ENCODE assay signal across 8 cellular contexts in the genomic region with DNA sequence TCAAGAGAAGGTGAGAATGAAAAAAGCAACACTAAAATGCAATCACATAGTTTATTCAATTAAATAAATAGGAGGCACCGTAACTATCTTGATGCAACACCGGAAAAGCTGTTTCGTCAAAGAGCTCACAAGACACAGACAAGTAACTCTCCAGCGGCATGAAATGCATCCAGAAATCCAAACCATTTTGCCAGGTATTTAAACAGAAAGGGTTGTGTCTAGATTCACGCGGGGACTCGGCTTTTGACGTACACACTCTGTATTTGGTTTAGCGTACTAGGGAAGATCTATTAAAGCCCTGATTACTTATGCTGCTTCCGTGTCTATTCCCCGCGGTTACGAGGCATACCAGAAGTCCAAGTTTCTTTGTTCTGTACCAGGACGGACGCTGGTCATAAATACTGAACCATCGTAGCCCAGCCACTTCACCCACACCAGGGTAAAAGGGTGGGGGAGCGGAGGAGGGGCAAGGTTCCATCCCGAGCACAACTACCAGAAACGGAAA. TPM values are rescaled to one million over a fixed set of nuclear protein-coding genes. Genes with fewer than 3 reads are reported as not detected.
DNase-seq lines count a peak whose midpoint lies in the region; ATAC-seq and TF ChIP-seq lines count a peak whose summit lies in the region.

No MANE protein-coding gene starts in this region.

- no peaks in the 10 kb centered on the region for H3K27me3 Mint-ChIP-seq in activated CD4-positive, alpha-beta T cell treated with anti-CD3 and anti-CD28 coated beads for 36 hours

- POLR2A ChIA-PET in activated CD4-positive, alpha-beta T cell treated with anti-CD3 and anti-CD28 coated beads for 36 hours (lab: Charles Lee), result interaction anchor here (0.7 to 1.2 kb wide), 2 partner anchors 26 to 31 kb away, joined by 3 to 6 read pairs; partner anchors contain the start of gene GTF2A2

- H3K9me3 ChIP-seq in SJCRH30 (replicated peaks) (no peaks in the 10 kb centered on the region), right lobe of liver (no peaks in the 10 kb centered on the region), thymus (ENCODE audit: control insufficient read depth) (no peaks in the 10 kb centered on the region)

- intact Hi-C loops in activated CD4-positive, alpha-beta T cell treated with anti-CD3 and anti-CD28 coated beads for 36 hours (cut with DNase I, micrococcal nuclease), result loop anchor here (1.0 to 5.0 kb wide), 5 partner anchors 98 to 894 kb away; partner anchors contain the start of gene ICE2 (in 1 of the 2)
- intact Hi-C loops in right lobe of liver (cut with DNase I), result no loop called here

- 0% methylated on average over 15 of the region's 19 CpGs for WGBS in right lobe of liver (ENCODE audit: insufficient coverage, low coverage, low lambda C conversion rate, missing lambda C conversion rate)
- WGBS in thymus, result under 1% methylated on average over 19 of the region's 19 CpGs

- H3K27ac Mint-ChIP-seq in activated CD4-positive, alpha-beta T cell treated with anti-CD3 and anti-CD28 coated beads for 36 hours, result peak overlapping the region; percentile 98

- H3K27me3 ChIP-seq in SJCRH30 (no peaks in the 10 kb centered on the region), right lobe of liver (no peaks in the 10 kb centered on the region), thymus (ENCODE audit: control insufficient read depth, insufficient read depth) (no peaks in the 10 kb centered on the region)

- peaks cover 26% of the 10 kb centered on the region for H3K36me3 Mint-ChIP-seq in activated CD4-positive, alpha-beta T cell treated with anti-CD3 and anti-CD28 coated beads for 36 hours (ENCODE audit: low read depth)

- peak; percentile 65 for TF ChIP-seq POLR2A in right lobe of liver (IDR thresholded peaks at IDR 0.05)

- peak overlapping the region; percentile 96 for H3K27ac ChIP-seq in SJCRH30
- H3K27ac ChIP-seq in cingulate gyrus (ENCODE audit: low read depth, low read length), result peak overlapping the region; percentile 92
- H3K27ac ChIP-seq in right lobe of liver, result peak overlapping the region; percentile 99 to 100 (median 100)
- peak overlapping the region; percentile 99 for H3K27ac ChIP-seq in thymus (ENCODE audit: low read depth)

- ATAC-seq in activated CD4-positive, alpha-beta T cell treated with anti-CD3 and anti-CD28 coated beads for 36 hours, result no peak
- peak; percentile 1 for ATAC-seq in HG03045 (IDR thresholded peaks at IDR 0.05; ENCODE audit: unreplicated experiment)
- peak; percentile 0 to 8 (median 4) for ATAC-seq in right lobe of liver

- TF ChIP-seq CTCF in right lobe of liver (IDR thresholded peaks at IDR 0.05), result no peak

- peak overlapping the region; percentile 99 for H3K4me3 ChIP-seq in SJCRH30
- peak overlapping the region; percentile 89 to 96 (median 95) for H3K4me3 ChIP-seq in right lobe of liver
- H3K4me3 ChIP-seq in thymus (ENCODE audit: low read length), result peak overlapping the region; percentile 81

- peak; percentile 25 for DNase-seq in activated CD4-positive, alpha-beta T cell treated with anti-CD3 and anti-CD28 coated beads for 36 hours
- no peak for DNase-seq in activated CD4-positive, alpha-beta T cell treated with anti-CD3 and anti-CD28 coated beads, Interleukin-2, amount 50 U/mL, for 4 hours
- no peak for DNase-seq in SJCRH30
- DNase-seq in right lobe of liver, result peak in 1 of 3 donors; percentile 56
- DNase-seq in SHP77 treated with DMSO at 0.1 percent for 48 hours (lab: John Stamatoyannopoulos, UW), result no peak

- H3K4me1 ChIP-seq in SJCRH30 (no peaks in the 10 kb centered on the region), right lobe of liver (peaks cover 0 to 55% (median 16%) of the 10 kb centered on the region in 4 donors), thymus (ENCODE audit: control insufficient read depth, insufficient read depth, low read length) (peaks cover 18% of the 10 kb centered on the region)

- CTCF ChIA-PET in activated CD4-positive, alpha-beta T cell treated with anti-CD3 and anti-CD28 coated beads for 36 hours (lab: Charles Lee), result interaction anchor here (0.7 to 1.9 kb wide), 3 partner anchors 8 to 114 kb away, joined by 4 read pairs; partner anchors contain the start of gene GTF2A2

- peaks cover 44% of the 10 kb centered on the region for H3K4me1 Mint-ChIP-seq in activated CD4-positive, alpha-beta T cell treated with anti-CD3 and anti-CD28 coated beads for 36 hours

- H3K36me3 ChIP-seq in SJCRH30, result peaks cover 21% of the 10 kb centered on the region
- H3K36me3 ChIP-seq in right lobe of liver, result no peaks in the 10 kb centered on the region
- H3K36me3 ChIP-seq in thymus (ENCODE audit: control insufficient read depth, insufficient read depth), result peaks cover 3% of the 10 kb centered on the region

- peak overlapping the region; percentile 80 for H3K4me3 Mint-ChIP-seq in activated CD4-positive, alpha-beta T cell treated with anti-CD3 and anti-CD28 coated beads for 36 hours

- H3K9me3 Mint-ChIP-seq in activated CD4-positive, alpha-beta T cell treated with anti-CD3 and anti-CD28 coated beads for 36 hours (ENCODE audit: low read depth), result no peaks in the 10 kb centered on the region

RNA-seq across cellular contexts. Expression of gene BNIP2, which starts 0.7 kb away (rescaled TPM):
- 10 to 100 TPM; 51.9 to 61.5 TPM for total RNA-seq in activated CD4-positive, alpha-beta T cell treated with anti-CD3 and anti-CD28 coated beads for 36 hours
- 79.8 and 87.0 TPM in 2 replicates for total RNA-seq in SJCRH30 (2014; rRNA removed; shearing (Covaris generic))
- 10 to 100 TPM; 23.7 to 54.0 (median 41.0) TPM for total RNA-seq in right lobe of liver
- polyA plus RNA-seq in thymus, result 66.9 TPM

RNA-seq across cellular contexts. Expression of gene GTF2A2, which starts 31.1 kb away (rescaled TPM):
- total RNA-seq in activated CD4-positive, alpha-beta T cell treated with anti-CD3 and anti-CD28 coated beads for 36 hours, result 100 to 1,000 TPM; 167 to 198 TPM
- total RNA-seq in SJCRH30 (2014; rRNA removed; shearing (Covaris generic)), result 129 and 145 TPM in 2 replicates
- total RNA-seq in right lobe of liver, result 10 to 100 TPM; 16.9 to 46.9 (median 36.6) TPM
- polyA plus RNA-seq in thymus, result 150 TPM

Comparison
In these comparisons a context has a peak if more than half of its experiments do, and no peak if none do; other contexts are left out.
1. intact Hi-C loops: an anchor here in activated CD4-positive, alpha-beta T cell treated with anti-CD3 and anti-CD28 coated beads for 36 hours (1.0 to 5.0 kb wide); none called in right lobe of liver.